Comparison of ENCODE assay signal across 8 cellular contexts in the genomic region with DNA sequence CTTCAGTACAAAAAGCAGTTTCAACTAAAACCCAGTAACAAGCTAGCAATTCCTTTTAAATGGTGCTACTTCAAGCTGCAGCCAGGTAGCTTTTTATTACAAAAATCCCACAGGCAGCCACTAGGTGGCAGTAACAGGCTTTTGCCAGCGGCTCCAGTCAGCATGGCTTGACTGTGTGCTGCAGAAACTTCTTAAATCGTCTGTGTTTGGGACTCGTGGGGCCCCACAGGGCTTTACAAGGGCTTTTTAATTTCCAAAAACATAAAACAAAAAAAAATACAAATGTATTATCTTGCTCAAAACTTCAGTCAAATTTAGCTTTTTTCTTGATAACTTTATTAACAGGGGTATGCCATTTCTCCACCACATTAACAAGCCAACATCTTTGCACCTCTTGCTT. TPM values are rescaled to one million over a fixed set of nuclear protein-coding genes. Genes with fewer than 3 reads are reported as not detected.
DNase-seq lines count a peak whose midpoint lies in the region; ATAC-seq and TF ChIP-seq lines count a peak whose summit lies in the region.

No MANE protein-coding gene starts in this region.

- no peak overlapping the region for H3K4me3 ChIP-seq in ascending aorta

- peak; percentile 68 to 97 (median 86) for TF ChIP-seq CTCF in ascending aorta (IDR thresholded peaks at IDR 0.05)

- peak; percentile 32 for DNase-seq in COLO668 (lab: John Stamatoyannopoulos, UW; ENCODE audit: unreplicated experiment)
- peak; percentile 14 for DNase-seq in NCI-H1092 (lab: John Stamatoyannopoulos, UW)
- DNase-seq in T-helper 9 cell: peak; percentile 63
- peak in 1 of 2 donors; percentile 74 for DNase-seq in ascending aorta (ENCODE audit: low spot score in 2 of 2)
- DNase-seq in hypothalamus (lab: John Stamatoyannopoulos, UW): peak in 44 of 51 donors; percentile 1 to 69 (median 28)
- peak; percentile 31 for DNase-seq in smooth muscle cell of the brain vasculature (ENCODE audit: low read depth, low spot score)
- DNase-seq in cortex of kidney (lab: John Stamatoyannopoulos, UW): no peak

- ATAC-seq in GM21576 (IDR thresholded peaks at IDR 0.05; ENCODE audit: unreplicated experiment): peak; percentile 81

- H3K4me1 ChIP-seq in ascending aorta: no peaks in the 10 kb centered on the region

- H3K27ac ChIP-seq in ascending aorta: no peak overlapping the region

- intact Hi-C loops in ascending aorta (cut with DNase I): loop anchor here (2.0 to 10.0 kb wide), 3 partner anchors 65 to 503 kb away; no protein-coding TSS in a partner anchor

- H3K9me3 ChIP-seq in ascending aorta: no peaks in the 10 kb centered on the region

- H3K36me3 ChIP-seq in ascending aorta: no peaks in the 10 kb centered on the region

- no peaks in the 10 kb centered on the region for H3K27me3 ChIP-seq in ascending aorta

RNA-seq across cellular contexts. Expression of a gene that starts 3.6 kb away (rescaled TPM):
- not detected for total RNA-seq in ascending aorta

RNA-seq across cellular contexts. Expression of a gene that starts 31.0 kb away (rescaled TPM):
- total RNA-seq in ascending aorta: not detected
